ENCODE assay signal across 8 cellular contexts in genomic region chr17:75152523-75152922, GRCh38. TPM values are rescaled to one million over a fixed set of nuclear protein-coding genes. Genes with fewer than 3 reads are reported as not detected.
A peak's percentile ranks its signal among the peaks of the same experiment; 100 is the strongest.
DNase-seq lines count a peak whose midpoint lies in the region; ATAC-seq and TF ChIP-seq lines count a peak whose summit lies in the region.

No MANE protein-coding gene starts in this region.

- ATAC-seq in CD4-positive, alpha-beta T cell (ENCODE audit: poor library complexity): no peak
- ATAC-seq in HG03039 (IDR thresholded peaks at IDR 0.05; ENCODE audit: unreplicated experiment): no peak

- H3K79me2 ChIP-seq in KMS-11 (ENCODE audit: insufficient read depth, low read depth): peaks cover 67% of the 10 kb centered on the region

- CTCF ChIA-PET in CD4-positive, alpha-beta T cell (lab: Charles Lee): no interaction called here

- peak overlapping the region; percentile 79 for H3K27ac Mint-ChIP-seq in CD4-positive, alpha-beta T cell
- peak overlapping the region; percentile 93 to 99 (median 98) for H3K27ac Mint-ChIP-seq in brain

- H3K27me3 Mint-ChIP-seq in CD4-positive, alpha-beta T cell: no peaks in the 10 kb centered on the region
- H3K27me3 Mint-ChIP-seq in brain: peaks cover 13% of the 10 kb centered on the region

- DNase-seq in CD4-positive, alpha-beta T cell: no peak
- no peak for DNase-seq in retina
- no peak for DNase-seq in effector CD4-positive, alpha-beta T cell
- no peak for DNase-seq in ascending aorta (ENCODE audit: low spot score in 2 of 2)

- no peaks in the 10 kb centered on the region for H3K9me3 ChIP-seq in CD4-positive, alpha-beta T cell (ENCODE audit: control insufficient read depth, low read length)
- H3K9me3 ChIP-seq in muscle layer of duodenum (ENCODE audit: control insufficient read depth in 1 of 2, low read length in 2 of 2) (no peaks in the 10 kb centered on the region), ascending aorta (no peaks in the 10 kb centered on the region)

- H2AFZ ChIP-seq in KMS-11 (ENCODE audit: low read depth): no peak overlapping the region

- intact Hi-C loops in CD4-positive, alpha-beta T cell (cut with DNase I, micrococcal nuclease): no loop called here
- intact Hi-C loops in ascending aorta (cut with DNase I): no loop called here

- H3K36me3 ChIP-seq in KMS-11 (ENCODE audit: insufficient read depth) (peaks cover 6% of the 10 kb centered on the region; the same call in 1 of the 2 replicates), muscle layer of duodenum (ENCODE audit: control insufficient read depth in 1 of 2, insufficient read depth in 2 of 2, low read length in 2 of 2) (peaks cover 0 to 6% of the 10 kb centered on the region in 2 donors), ascending aorta (no peaks in the 10 kb centered on the region)

- no peaks in the 10 kb centered on the region for H3K27me3 ChIP-seq in CD4-positive, alpha-beta T cell (ENCODE audit: control insufficient read depth, insufficient read depth, low read length)
- H3K27me3 ChIP-seq in KMS-11 (ENCODE audit: insufficient read depth, low read depth) (no peaks in the 10 kb centered on the region), muscle layer of duodenum (ENCODE audit: low read depth, low read length) (no peaks in the 10 kb centered on the region), ascending aorta (no peaks in the 10 kb centered on the region)

- H3K4me3 ChIP-seq in KMS-11 (IDR thresholded peaks at IDR 0.05; ENCODE audit: insufficient read depth, low read depth, low read length): peak overlapping the region; percentile 25
- peak overlapping the region in 1 of 2 donors; percentile 79 for H3K4me3 ChIP-seq in muscle layer of duodenum (ENCODE audit: low read depth in 1 of 2, low read length in 2 of 2)
- H3K4me3 ChIP-seq in ascending aorta: peak overlapping the region in 1 of 2 donors; percentile 94

- no peak for TF ChIP-seq CTCF in CD4-positive, alpha-beta T cell (IDR thresholded peaks at IDR 0.05)
- TF ChIP-seq CTCF in KMS-11 (conservative IDR thresholded peaks at IDR 0.05; ENCODE audit: low read depth, low read length) (no peak), brain (conservative IDR thresholded peaks at IDR 0.05) (no peak), ascending aorta (IDR thresholded peaks at IDR 0.05) (no peak)

- peaks cover 46% of the 10 kb centered on the region for H3K4me1 ChIP-seq in KMS-11 (ENCODE audit: low read depth, poor library complexity, severe bottlenecking)
- peaks cover 0 to 11% of the 10 kb centered on the region in 2 donors for H3K4me1 ChIP-seq in muscle layer of duodenum (ENCODE audit: control insufficient read depth in 1 of 2, insufficient read depth in 2 of 2, low read length in 2 of 2)
- H3K4me1 ChIP-seq in ascending aorta: peaks cover 6% of the 10 kb centered on the region in 2 donors

- POLR2A ChIA-PET in CD4-positive, alpha-beta T cell (lab: Charles Lee): no interaction called here

- no peak overlapping the region for H3K27ac ChIP-seq in CD4-positive, alpha-beta T cell (ENCODE audit: low read depth, low read length)
- H3K27ac ChIP-seq in KMS-11 (no peak overlapping the region), muscle layer of duodenum (ENCODE audit: low read length) (peak overlapping the region; percentile 14), ascending aorta (no peak overlapping the region)

- peaks cover 5% of the 10 kb centered on the region for H4K20me1 ChIP-seq in KMS-11 (ENCODE audit: insufficient read depth)

- peaks cover 37% of the 10 kb centered on the region for H3K4me1 Mint-ChIP-seq in CD4-positive, alpha-beta T cell (ENCODE audit: low read depth)
- peaks cover 68% of the 10 kb centered on the region for H3K4me1 Mint-ChIP-seq in brain

- peak overlapping the region; percentile 97 for H3K4me3 Mint-ChIP-seq in CD4-positive, alpha-beta T cell
- H3K4me3 Mint-ChIP-seq in brain: peak overlapping the region; percentile 90 to 98 (median 96)

- H3K9me3 Mint-ChIP-seq in CD4-positive, alpha-beta T cell: no peaks in the 10 kb centered on the region
- H3K9me3 Mint-ChIP-seq in brain: no peaks in the 10 kb centered on the region

- H3K36me3 Mint-ChIP-seq in CD4-positive, alpha-beta T cell (ENCODE audit: low read depth): peaks cover 40% of the 10 kb centered on the region
- peaks cover 36% of the 10 kb centered on the region for H3K36me3 Mint-ChIP-seq in brain

- peak overlapping the region; percentile 83 for H3K4me2 ChIP-seq in KMS-11

- H3K9ac ChIP-seq in KMS-11: peak overlapping the region; percentile 78; the same call in 1 of the 2 replicates

RNA-seq across cellular contexts. Expression of gene JPT1, which starts 1.8 kb away (rescaled TPM):
- total RNA-seq in CD4-positive, alpha-beta T cell: 10 to 100 TPM; 21.3 to 25.5 TPM
- 609 TPM for polyA plus RNA-seq in brain (ENCODE audit: insufficient read depth, low read depth, low replicate concordance)
- 23.0 TPM for total RNA-seq in ascending aorta

RNA-seq across cellular contexts. Expression of gene NT5C, which starts 21.0 kb away (rescaled TPM):
- total RNA-seq in CD4-positive, alpha-beta T cell: 10 to 100 TPM; 14.1 to 16.1 TPM
- 38.9 TPM for polyA plus RNA-seq in brain (ENCODE audit: insufficient read depth, low read depth, low replicate concordance)
- 18.3 TPM for total RNA-seq in ascending aorta

RNA-seq across cellular contexts. Expression of gene SUMO2, which starts 30.2 kb away (rescaled TPM):
- 100 to 1,000 TPM; 207 to 228 TPM for total RNA-seq in CD4-positive, alpha-beta T cell
- polyA plus RNA-seq in brain (ENCODE audit: insufficient read depth, low read depth, low replicate concordance): 703 TPM
- total RNA-seq in ascending aorta: 23.9 TPM

RNA-seq across cellular contexts. Expression of gene ARMC7, which starts 42.8 kb away (rescaled TPM):
- total RNA-seq in CD4-positive, alpha-beta T cell: 1 to 10 TPM; 4.1 to 4.8 TPM
- 17.8 TPM for polyA plus RNA-seq in brain (ENCODE audit: insufficient read depth, low read depth, low replicate concordance)
- total RNA-seq in ascending aorta: 1.4 TPM

RNA-seq across cellular contexts. Expression of gene NUP85, which starts 53.0 kb away (rescaled TPM):
- total RNA-seq in CD4-positive, alpha-beta T cell: 10 to 100 TPM; 84.7 to 89.2 TPM
- polyA plus RNA-seq in brain (ENCODE audit: insufficient read depth, low read depth, low replicate concordance): 42.5 TPM
- 38.1 TPM for total RNA-seq in ascending aorta
